Comparison of ENCODE assay signal across 10 cellular contexts in genomic region chr1:17588048-17588781, GRCh38. TPM values are rescaled to one million over a fixed set of nuclear protein-coding genes. Genes with fewer than 3 reads are reported as not detected.
A peak's percentile ranks its signal among the peaks of the same experiment; 100 is the strongest.
DNase-seq lines count a peak whose midpoint lies in the region; ATAC-seq and TF ChIP-seq lines count a peak whose summit lies in the region.
"Had no signal": no experiment of that assay in that cellular context is flagged by ENCODE, and none has a peak within 500 bp of the region (broad histone marks: within the 10 kb centered on the region; RNA-seq: fewer than 3 reads in every experiment).

No MANE protein-coding gene starts in this region.

- peaks cover 49% of the 10 kb centered on the region for H3K4me1 Mint-ChIP-seq in brain
- H3K4me1 Mint-ChIP-seq: activated CD4-positive, alpha-beta memory T cell treated with anti-CD3 and anti-CD28 coated beads, Interleukin-2, amount 10 ng/mL, durations not matched to agents 7 days and 5 days; memory B cell had no signal

- H3K4me3 ChIP-seq in tibial nerve = no peak overlapping the region

- ATAC-seq in GM18519 (IDR thresholded peaks at IDR 0.05; ENCODE audit: low FRiP score, unreplicated experiment) = no peak

- H3K4me1 ChIP-seq in tibial nerve = peaks cover 0 to 70% (median 30%) of the 10 kb centered on the region in 4 donors

- TF ChIP-seq CTCF in brain (conservative IDR thresholded peaks at IDR 0.05) (no peak), tibial nerve (IDR thresholded peaks at IDR 0.05) (no peak)

- H3K9me3 ChIP-seq in tibial nerve = no peaks in the 10 kb centered on the region

- no peak overlapping the region for H3K4me3 Mint-ChIP-seq in brain
- H3K4me3 Mint-ChIP-seq: activated CD4-positive, alpha-beta memory T cell treated with anti-CD3 and anti-CD28 coated beads, Interleukin-2, amount 10 ng/mL, durations not matched to agents 7 days and 5 days; memory B cell had no signal

- no peaks in the 10 kb centered on the region for H3K27me3 ChIP-seq in tibial nerve

- peaks cover 0 to 11% (median 0%) of the 10 kb centered on the region in 3 donors for H3K36me3 ChIP-seq in tibial nerve

- no peaks in the 10 kb centered on the region for H3K9me3 Mint-ChIP-seq in brain
- H3K9me3 Mint-ChIP-seq: activated CD4-positive, alpha-beta memory T cell treated with anti-CD3 and anti-CD28 coated beads, Interleukin-2, amount 10 ng/mL, durations not matched to agents 7 days and 5 days; memory B cell had no signal

- TF ChIP-seq POLR2A in tibial nerve (IDR thresholded peaks at IDR 0.05) = no peak

- H3K27me3 Mint-ChIP-seq in brain = peaks cover 2% of the 10 kb centered on the region
- H3K27me3 Mint-ChIP-seq: activated CD4-positive, alpha-beta memory T cell treated with anti-CD3 and anti-CD28 coated beads, Interleukin-2, amount 10 ng/mL, durations not matched to agents 7 days and 5 days had no signal

- peak overlapping the region in 3 of 4 donors; percentile 70 to 83 (median 81) for H3K27ac ChIP-seq in tibial nerve
- H3K27ac ChIP-seq in caudate nucleus (ENCODE audit: low read depth, low read length) = no peak overlapping the region

- H3K36me3 Mint-ChIP-seq in brain = peaks cover 35% of the 10 kb centered on the region
- H3K36me3 Mint-ChIP-seq: memory B cell had no signal

- DNase-seq in LHCN-M2 (ENCODE audit: low read depth) (peak; percentile 89), kidney tubule cell (ENCODE audit: low spot score) (peak; percentile 47), tibial nerve (ENCODE audit: low spot score in 2 of 2) (no peak), caudate nucleus (lab: John Stamatoyannopoulos, UW) (no peak), NCI-H146 treated with DMSO at 0.1 percent for 48 hours (lab: John Stamatoyannopoulos, UW; ENCODE audit: unreplicated experiment) (no peak), NCI-H146 (lab: John Stamatoyannopoulos, UW) (no peak)
- DNase-seq: activated CD4-positive, alpha-beta memory T cell treated with anti-CD3 and anti-CD28 coated beads, Interleukin-2, amount 10 ng/mL, durations not matched to agents 7 days and 5 days had no signal

- WGBS in tibial nerve, 2 donors = 23 to 28% methylated on average over 11 of the region's 13 CpGs

- TF ChIP-seq EP300 in tibial nerve (IDR thresholded peaks at IDR 0.05) = no peak

- peak overlapping the region in 3 of 5 experiments; percentile 81 to 94 (median 82) for H3K27ac Mint-ChIP-seq in brain
- H3K27ac Mint-ChIP-seq: activated CD4-positive, alpha-beta memory T cell treated with anti-CD3 and anti-CD28 coated beads, Interleukin-2, amount 10 ng/mL, durations not matched to agents 7 days and 5 days; memory B cell had no signal

RNA-seq across cellular contexts. Expression of gene ARHGEF10L, which starts 48.7 kb away (rescaled TPM):
- 51.7 and 53.3 TPM in 2 replicates for total RNA-seq in LHCN-M2 (2014; rRNA removed)
- polyA plus RNA-seq in LHCN-M2 (2012) = 37.3 TPM
- 16.2 TPM for polyA plus RNA-seq in brain (ENCODE audit: insufficient read depth, low read depth, low replicate concordance)
- total RNA-seq in tibial nerve = 10 to 100 TPM; 38.5 to 73.8 (median 41.7) TPM
- total RNA-seq: activated CD4-positive, alpha-beta memory T cell treated with anti-CD3 and anti-CD28 coated beads, Interleukin-2, amount 10 ng/mL, durations not matched to agents 7 days and 5 days had no signal

Comparison
In these comparisons a context has a peak if more than half of its experiments do, and no peak if none do; other contexts are left out.
1. DNase-seq: peak in LHCN-M2 (single experiment) and kidney tubule cell (single experiment); none in tibial nerve (0 of 2), caudate nucleus (0 of 61), NCI-H146 treated with DMSO at 0.1 percent for 48 hours (single experiment) and NCI-H146 (single experiment).